18 cellular contexts compared by ENCODE assay signal in genomic region chr22:25159028-25159427, GRCh38. TPM values are rescaled to one million over a fixed set of nuclear protein-coding genes. Genes with fewer than 3 reads are reported as not detected.
A peak's percentile ranks its signal among the peaks of the same experiment; 100 is the strongest.
DNase-seq lines count a peak whose midpoint lies in the region; ATAC-seq, FAIRE-seq and TF ChIP-seq lines count a peak whose summit lies in the region.
"Had no signal": no experiment of that assay in that cellular context is flagged by ENCODE, and none has a peak within 500 bp of the region (broad histone marks: within the 10 kb centered on the region; RNA-seq: fewer than 3 reads in every experiment).

No MANE protein-coding gene starts in this region.

- ATAC-seq in left cardiac atrium (peak; percentile 31 to 62), Right ventricle myocardium inferior (no peak), HG02938 (IDR thresholded peaks at IDR 0.05; ENCODE audit: unreplicated experiment) (no peak), GM19452 (IDR thresholded peaks at IDR 0.05; ENCODE audit: unreplicated experiment) (no peak)
- ATAC-seq: activated CD4-positive, alpha-beta T cell treated with anti-CD3 and anti-CD28 coated beads for 36 hours; left lobe of liver had no signal

- H3K27me3 Mint-ChIP-seq in astrocyte (ENCODE audit: low read depth, unreplicated experiment) = no peaks in the 10 kb centered on the region
- H3K27me3 Mint-ChIP-seq: activated CD4-positive, alpha-beta T cell treated with anti-CD3 and anti-CD28 coated beads for 36 hours; brain; progenitor cell of endocrine pancreas had no signal

- H3K4me3 ChIP-seq in astrocyte (ENCODE audit: insufficient read depth, low read depth, low read length) (no peak overlapping the region), keratinocyte (ENCODE audit: control insufficient read depth in 2 of 3, extremely low read depth in 1 of 3, insufficient read depth in 2 of 3, low read depth in 1 of 3, low read length in 3 of 3) (no peak overlapping the region), suprapubic skin (no peak overlapping the region)
- H3K4me3 ChIP-seq: esophagus squamous epithelium had no signal

- H3K27ac Mint-ChIP-seq in astrocyte (ENCODE audit: unreplicated experiment) = no peak overlapping the region
- H3K27ac Mint-ChIP-seq: activated CD4-positive, alpha-beta T cell treated with anti-CD3 and anti-CD28 coated beads for 36 hours; CD8-positive, alpha-beta memory T cell; progenitor cell of endocrine pancreas had no signal

- no peak for TF ChIP-seq EP300 in suprapubic skin (IDR thresholded peaks at IDR 0.05)

- H3K79me2 ChIP-seq in astrocyte (ENCODE audit: insufficient read depth, low read length) (no peaks in the 10 kb centered on the region), keratinocyte (ENCODE audit: control insufficient read depth, insufficient read depth, low read length) (peaks cover 5% of the 10 kb centered on the region)

- no peak for TF ChIP-seq POLR2A in suprapubic skin (IDR thresholded peaks at IDR 0.05)

- H3K4me3 Mint-ChIP-seq in astrocyte (ENCODE audit: unreplicated experiment) = no peak overlapping the region
- H3K4me3 Mint-ChIP-seq: activated CD4-positive, alpha-beta T cell treated with anti-CD3 and anti-CD28 coated beads for 36 hours; brain; CD8-positive, alpha-beta memory T cell had no signal

- H3K36me3 Mint-ChIP-seq in astrocyte (ENCODE audit: low read depth, unreplicated experiment) = peaks cover 3% of the 10 kb centered on the region
- H3K36me3 Mint-ChIP-seq: brain had no signal

- dilution Hi-C loops in keratinocyte (cut with MboI; ENCODE audit: extremely low pct_ligation_motif_present, low sequenced_read_pairs) = no loop called here

- H3K4me2 ChIP-seq in astrocyte (ENCODE audit: low read length) (no peak overlapping the region), keratinocyte (ENCODE audit: control insufficient read depth, extremely low read depth, insufficient read depth, low read depth, low read length) (no peak overlapping the region)

- H3K9me3 Mint-ChIP-seq in astrocyte (ENCODE audit: unreplicated experiment) = no peaks in the 10 kb centered on the region
- H3K9me3 Mint-ChIP-seq: brain; CD8-positive, alpha-beta memory T cell had no signal

- no peaks in the 10 kb centered on the region for H3K36me3 ChIP-seq in astrocyte (ENCODE audit: insufficient read depth, low read length)
- peaks cover 0 to 1% of the 10 kb centered on the region in 2 experiments for H3K36me3 ChIP-seq in keratinocyte (ENCODE audit: control insufficient read depth in 2 of 2, extremely low read depth in 1 of 2, insufficient read depth in 2 of 2, low read length in 2 of 2)
- no peaks in the 10 kb centered on the region for H3K36me3 ChIP-seq in suprapubic skin

- FAIRE-seq in astrocyte (lab: Jason Lieb, UNC) (no peak), keratinocyte (lab: Jason Lieb, UNC) (peak; percentile 48)

- H3K27ac ChIP-seq in astrocyte (ENCODE audit: low read depth, low read length) = no peak overlapping the region
- H3K27ac ChIP-seq in keratinocyte (ENCODE audit: control insufficient read depth, insufficient read depth, low read length) = no peak overlapping the region
- peak overlapping the region; percentile 20 for H3K27ac ChIP-seq in suprapubic skin

- H3K9me3 ChIP-seq in astrocyte (ENCODE audit: insufficient read depth, low read depth, low read length) (no peaks in the 10 kb centered on the region), keratinocyte (ENCODE audit: control insufficient read depth, low read depth, low read length) (no peaks in the 10 kb centered on the region), suprapubic skin (no peaks in the 10 kb centered on the region)
- H3K9me3 ChIP-seq: esophagus squamous epithelium had no signal

- TF ChIP-seq CTCF in astrocyte (IDR thresholded peaks at IDR 0.05; ENCODE audit: insufficient read depth, low read depth, low read length) = no peak
- no peak for TF ChIP-seq CTCF in keratinocyte (optimal IDR thresholded peaks at IDR 0.05 in 1 of 3, IDR thresholded peaks at IDR 0.05 in 1 of 3, conservative IDR thresholded peaks at IDR 0.05 in 1 of 3; ENCODE audit: extremely low read depth in 1 of 3, insufficient read depth in 2 of 3, low read length in 3 of 3)
- TF ChIP-seq CTCF in suprapubic skin (IDR thresholded peaks at IDR 0.05) = no peak

- H3K27me3 ChIP-seq in astrocyte (ENCODE audit: insufficient read depth, low read length) (no peaks in the 10 kb centered on the region), keratinocyte (ENCODE audit: control insufficient read depth, extremely low read depth, insufficient read depth, low read length) (no peaks in the 10 kb centered on the region), suprapubic skin (no peaks in the 10 kb centered on the region)
- H3K27me3 ChIP-seq: esophagus squamous epithelium had no signal

- H3K9me1 ChIP-seq in keratinocyte (ENCODE audit: control insufficient read depth, extremely low read depth, insufficient read depth, low read length) = peaks cover 2% of the 10 kb centered on the region

- peaks cover 16% of the 10 kb centered on the region for H3K4me1 Mint-ChIP-seq in astrocyte (ENCODE audit: low read depth, unreplicated experiment)
- H3K4me1 Mint-ChIP-seq: activated CD4-positive, alpha-beta T cell treated with anti-CD3 and anti-CD28 coated beads for 36 hours; CD8-positive, alpha-beta memory T cell had no signal

- H2AFZ ChIP-seq in astrocyte (ENCODE audit: low read depth, low read length) (no peak overlapping the region), keratinocyte (ENCODE audit: control insufficient read depth, low read length) (no peak overlapping the region)

- H3K9ac ChIP-seq in astrocyte (ENCODE audit: low read length) = no peak overlapping the region
- no peak overlapping the region for H3K9ac ChIP-seq in keratinocyte (ENCODE audit: control insufficient read depth, extremely low read depth, insufficient read depth, low read length)

- DNase-seq in left cardiac atrium (no peak), Right ventricle myocardium inferior (ENCODE audit: missing footprints) (no peak), astrocyte (ENCODE audit: low read depth) (peak; percentile 18), keratinocyte (ENCODE audit: low read depth, low spot score) (no peak), suprapubic skin (ENCODE audit: low spot score in 2 of 2) (no peak)
- no peak for DNase-seq in activated CD4-positive, alpha-beta T cell treated with anti-CD3 and anti-CD28 coated beads for 48 hours
- DNase-seq: activated CD4-positive, alpha-beta T cell treated with anti-CD3 and anti-CD28 coated beads for 36 hours; activated naive CD4-positive, alpha-beta T cell treated with Interleukin-2 at 50 U/mL for 16 hours; activated T-cell treated with anti-CD3 and anti-CD28 coated beads for 4 hours; CD8-positive, alpha-beta memory T cell; esophagus squamous epithelium; GOT3; SIG-M5 had no signal

- intact Hi-C loops in left cardiac atrium (cut with DNase I) (no loop called here), Right ventricle myocardium inferior (cut with DNase I) (no loop called here)

- 45% methylated on average over 5 of the region's 10 CpGs for WGBS in suprapubic skin

- H3K4me1 ChIP-seq in astrocyte (ENCODE audit: insufficient read depth, low read length) (peaks cover 6% of the 10 kb centered on the region), keratinocyte (ENCODE audit: control insufficient read depth, extremely low read depth, insufficient read depth, low read length) (peaks cover 28% of the 10 kb centered on the region), suprapubic skin (peaks cover 39% of the 10 kb centered on the region)

- peaks cover 16% of the 10 kb centered on the region for H4K20me1 ChIP-seq in astrocyte (ENCODE audit: insufficient read depth, low read length)
- peaks cover 6% of the 10 kb centered on the region for H4K20me1 ChIP-seq in keratinocyte (ENCODE audit: control insufficient read depth, extremely low read depth, insufficient read depth, low read length)

RNA-seq across cellular contexts. Expression of gene CRYBB3, which starts 40.6 kb away (rescaled TPM):
- not detected for total RNA-seq in left cardiac atrium
- not detected for total RNA-seq in Right ventricle myocardium inferior
- 0.43 TPM in 1 of 2 replicates, not detected in the other for total RNA-seq in astrocyte
- 0.06 TPM in 1 of 3 replicates, not detected in the others for polyA plus RNA-seq in keratinocyte
- not detected for polyA plus RNA-seq in keratinocyte (2011; ENCODE audit: low read depth)
- polyA plus RNA-seq in keratinocyte (2011; cell fraction: cytosol; rRNA removed) = not detected in 2 replicates
- polyA plus RNA-seq in keratinocyte (2011; cell fraction: nucleus; rRNA removed) = 0.19 and 0.31 TPM in 2 replicates
- 0.20 TPM in 1 of 2 replicates, not detected in the other for polyA plus RNA-seq in keratinocyte (2012; ENCODE audit: low replicate concordance)
- not detected in 3 replicates for polyA minus RNA-seq in keratinocyte
- polyA minus RNA-seq in keratinocyte (2011; cell fraction: cytosol; rRNA and poly(A)+ RNA removed) = not detected
- polyA minus RNA-seq in keratinocyte (2011; cell fraction: nucleus; rRNA and poly(A)+ RNA removed) = not detected in 2 replicates
- total RNA-seq in suprapubic skin = not detected
- total RNA-seq: esophagus squamous epithelium had no signal
- polyA plus RNA-seq: CD8-positive, alpha-beta memory T cell had no signal

Comparison
In these comparisons a context has a peak if more than half of its experiments do, and no peak if none do; other contexts are left out.
1. ATAC-seq: peak in left cardiac atrium (2 of 2); none in Right ventricle myocardium inferior (single experiment), HG02938 (single experiment) and GM19452 (single experiment).